8 cellular contexts compared by ENCODE assay signal in the genomic region with DNA sequence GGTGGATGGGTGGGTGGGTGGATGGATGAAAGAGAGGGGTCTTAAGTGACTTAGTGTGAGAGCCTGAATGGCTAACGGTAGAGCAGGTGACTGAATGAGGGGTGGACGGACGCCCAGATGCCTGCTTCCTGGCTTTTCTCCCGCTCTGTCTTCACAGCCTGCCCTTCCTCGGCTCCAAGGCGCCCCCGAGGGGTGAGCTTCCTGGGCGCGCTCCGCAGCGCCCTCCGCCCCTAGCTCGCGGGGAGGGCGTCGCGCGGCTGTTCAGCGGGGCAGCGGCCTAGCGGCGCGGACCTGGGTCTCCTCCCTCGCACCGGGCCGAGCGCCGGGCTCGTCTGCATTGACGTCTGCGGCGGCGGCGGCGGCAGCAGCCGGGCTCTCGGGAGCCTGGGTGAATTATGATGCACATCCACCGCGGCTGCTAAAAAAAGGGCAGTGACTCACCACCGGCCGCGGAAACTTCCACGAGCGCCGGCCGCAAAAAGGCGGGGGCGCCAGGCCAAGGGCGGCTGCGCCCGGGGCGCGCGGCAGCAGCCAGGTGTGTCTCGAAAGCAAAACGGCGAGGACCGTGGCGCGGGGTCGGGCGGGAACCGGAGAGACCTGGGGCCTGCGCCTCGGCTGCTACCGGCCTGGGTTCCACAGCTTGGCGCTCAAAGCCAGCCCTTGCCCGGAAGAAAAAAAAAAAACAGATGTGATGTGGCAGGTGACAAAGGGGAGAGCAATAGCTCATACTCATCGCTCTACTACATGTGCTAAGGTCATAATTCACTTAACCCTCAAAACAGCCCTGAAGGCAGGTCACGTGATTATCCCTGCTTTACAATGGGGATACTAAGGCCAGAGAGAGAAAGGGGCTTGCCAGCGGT.
DNase-seq lines count a peak whose midpoint lies in the region; ATAC-seq and TF ChIP-seq lines count a peak whose summit lies in the region.

No MANE protein-coding gene starts in this region.

- H3K4me1 Mint-ChIP-seq in activated naive CD4-positive, alpha-beta T cell treated with anti-CD3 and anti-CD28 coated beads for 36 hours (ENCODE audit: low read depth), result peaks cover 8% of the 10 kb centered on the region

- H3K27ac ChIP-seq in gastroesophageal sphincter, result peak overlapping the region in 3 of 4 donors; percentile 14 to 81 (median 68)
- H3K27ac ChIP-seq in substantia nigra (ENCODE audit: low read depth, low read length, poor library complexity, severe bottlenecking), result no peak overlapping the region

- no peaks in the 10 kb centered on the region for H3K27me3 ChIP-seq in gastroesophageal sphincter

- CTCF ChIA-PET in activated naive CD4-positive, alpha-beta T cell treated with anti-CD3 and anti-CD28 coated beads for 36 hours (lab: Charles Lee), result interaction anchor here (0.7 kb wide), 2 partner anchors 244 to 706 kb away, joined by 3 to 4 read pairs; no protein-coding TSS in a partner anchor

- H3K36me3 Mint-ChIP-seq in activated naive CD4-positive, alpha-beta T cell treated with anti-CD3 and anti-CD28 coated beads for 36 hours (ENCODE audit: low read depth), result no peaks in the 10 kb centered on the region

- H3K4me3 ChIP-seq in gastroesophageal sphincter, result peak overlapping the region; percentile 17 to 49

- no peaks in the 10 kb centered on the region for H3K36me3 ChIP-seq in gastroesophageal sphincter

- TF ChIP-seq EP300 in gastroesophageal sphincter (IDR thresholded peaks at IDR 0.05), result no peak

- intact Hi-C loops in activated naive CD4-positive, alpha-beta T cell treated with anti-CD3 and anti-CD28 coated beads for 36 hours (cut with micrococcal nuclease), result loop anchor here (1.0 to 10.0 kb wide), 6 partner anchors 214 to 598 kb away; partner anchors contain the start of gene IL12B

- peak in 1 of 4 experiments; percentile 37 for TF ChIP-seq CTCF in gastroesophageal sphincter (IDR thresholded peaks at IDR 0.05)

- WGBS in gastroesophageal sphincter (ENCODE audit: low coverage in 1 of 2), 2 donors, result 11 to 15% methylated on average over 7 to 8 of the region's 71 CpGs

- H3K27ac Mint-ChIP-seq in activated naive CD4-positive, alpha-beta T cell treated with anti-CD3 and anti-CD28 coated beads for 36 hours, result no peak overlapping the region

- peak overlapping the region; percentile 41 for H3K4me3 Mint-ChIP-seq in activated naive CD4-positive, alpha-beta T cell treated with anti-CD3 and anti-CD28 coated beads for 36 hours

- peaks cover 32% of the 10 kb centered on the region for H3K27me3 Mint-ChIP-seq in activated naive CD4-positive, alpha-beta T cell treated with anti-CD3 and anti-CD28 coated beads for 36 hours (ENCODE audit: low read depth)

- H3K9me3 Mint-ChIP-seq in activated naive CD4-positive, alpha-beta T cell treated with anti-CD3 and anti-CD28 coated beads for 36 hours, result no peaks in the 10 kb centered on the region

- DNase-seq in CD1c-positive myeloid dendritic cell (ENCODE audit: extremely low spot score), result peak; percentile 91
- peak; percentile 84 for DNase-seq in RPMI7951 (ENCODE audit: low read depth)
- DNase-seq in activated naive CD4-positive, alpha-beta T cell treated with anti-CD3 and anti-CD28 coated beads for 36 hours, result peak; percentile 86
- peak in 41 of 56 donors; percentile 6 to 78 (median 33) for DNase-seq in nucleus accumbens (lab: John Stamatoyannopoulos, UW)
- peak in 28 of 49 donors; percentile 2 to 69 (median 21) for DNase-seq in substantia nigra (lab: John Stamatoyannopoulos, UW)

- no peaks in the 10 kb centered on the region for H3K9me3 ChIP-seq in gastroesophageal sphincter

- TF ChIP-seq POLR2A in gastroesophageal sphincter (IDR thresholded peaks at IDR 0.05), result peak; percentile 25 to 29

- peak; percentile 82 for ATAC-seq in GM19324 (IDR thresholded peaks at IDR 0.05; ENCODE audit: low FRiP score, unreplicated experiment)
- ATAC-seq in HG03439 (IDR thresholded peaks at IDR 0.05; ENCODE audit: unreplicated experiment), result peak; percentile 95
- peak; percentile 87 for ATAC-seq in gastroesophageal sphincter

- H3K4me1 ChIP-seq in gastroesophageal sphincter, result peaks cover 0 to 13% (median 0%) of the 10 kb centered on the region in 3 donors

Comparison
In these comparisons a context has a peak if more than half of its experiments do, and no peak if none do; other contexts are left out.
1. DNase-seq: peak in every context shown above with its lines; median percentile 91 in CD1c-positive myeloid dendritic cell; 86 in activated naive CD4-positive, alpha-beta T cell treated with anti-CD3 and anti-CD28 coated beads for 36 hours; 84 in RPMI7951; 33 in nucleus accumbens; 21 in substantia nigra.